Comparison of ENCODE assay signal across 18 cellular contexts in genomic region chr14:75053396-75054289, GRCh38. TPM values are rescaled to one million over a fixed set of nuclear protein-coding genes. Genes with fewer than 3 reads are reported as not detected.
DNase-seq lines count a peak whose midpoint lies in the region; ATAC-seq, FAIRE-seq and TF ChIP-seq lines count a peak whose summit lies in the region.
"Had no signal": no experiment of that assay in that cellular context is flagged by ENCODE, and none has a peak within 500 bp of the region (broad histone marks: within the 10 kb centered on the region; RNA-seq: fewer than 3 reads in every experiment).

No MANE protein-coding gene starts in this region.

- H3K4me3 Mint-ChIP-seq in T-helper 17 cell, result no peak overlapping the region
- H3K4me3 Mint-ChIP-seq: activated naive CD4-positive, alpha-beta T cell treated with anti-CD3 and anti-CD28 coated beads, Interleukin-2, amount 50 U/mL, for 24 hours had no signal

- no peak overlapping the region for H3K4me3 ChIP-seq in AG10803 (ENCODE audit: low read length)
- H3K4me3 ChIP-seq: BLaER1 treated with 17β-estradiol and CSF1 and Interleukin-3, amounts not matched to agents 10 nM and 100 nM; colonic mucosa; SJCRH30 had no signal

- no peak for TF ChIP-seq CTCF in AG10803 (conservative IDR thresholded peaks at IDR 0.05; ENCODE audit: low read length)

- DNase-seq in AG10803 (ENCODE audit: low read depth), result peak; percentile 75
- peak; percentile 28 for DNase-seq in GM04503 (ENCODE audit: low read depth)
- DNase-seq in T-helper 17 cell, result no peak
- peak; percentile 18 for DNase-seq in iris pigment epithelial cell (ENCODE audit: low read depth)
- DNase-seq in GDM1 (lab: John Stamatoyannopoulos, UW), result no peak
- no peak for DNase-seq in GM12892 (ENCODE audit: insufficient read length)
- DNase-seq: activated CD4-positive, alpha-beta T cell treated with anti-CD3 and anti-CD28 coated beads for 4 hours; colonic mucosa; left ventricle myocardium superior; NCI-H1436 treated with DMSO at 0.1 percent for 48 hours; NCI-H774; PC-3; SJCRH30; stimulated activated CD4-positive, alpha-beta T cell treated with anti-CD3 and anti-CD28 coated beads, Interleukin-2, amount 100 ng/mL, for 48 hours had no signal

- FAIRE-seq in GM12892 (lab: Jason Lieb, UNC), result no peak

- no peaks in the 10 kb centered on the region for H3K9me3 ChIP-seq in T-helper 17 cell (ENCODE audit: control insufficient read depth, low read length, poor library complexity, severe bottlenecking)
- H3K9me3 ChIP-seq: colonic mucosa, SJCRH30 had no signal

- peaks cover 25% of the 10 kb centered on the region for H3K4me1 Mint-ChIP-seq in T-helper 17 cell

- no peak for ATAC-seq in T-helper 17 cell
- no peak for ATAC-seq in GM18873 (IDR thresholded peaks at IDR 0.05; ENCODE audit: low FRiP score, unreplicated experiment)
- ATAC-seq: left ventricle myocardium superior, PC-3 had no signal

- H3K27ac Mint-ChIP-seq in T-helper 17 cell, result peak overlapping the region; percentile 96
- H3K27ac Mint-ChIP-seq: activated naive CD4-positive, alpha-beta T cell treated with anti-CD3 and anti-CD28 coated beads, Interleukin-2, amount 50 U/mL, for 24 hours had no signal

- H3K27me3 Mint-ChIP-seq in T-helper 17 cell, result no peaks in the 10 kb centered on the region
- H3K27me3 Mint-ChIP-seq: activated naive CD4-positive, alpha-beta T cell treated with anti-CD3 and anti-CD28 coated beads, Interleukin-2, amount 50 U/mL, for 24 hours had no signal

- TF ChIP-seq POLR2A in GM12892 (IDR thresholded peaks at IDR 0.05; ENCODE audit: low read depth, low read length), result no peak

- H3K36me3 Mint-ChIP-seq in T-helper 17 cell (ENCODE audit: low read depth), result peaks cover 2% of the 10 kb centered on the region

RNA-seq across cellular contexts. Expression of gene MLH3, which starts 2.4 kb away (rescaled TPM):
- 10 to 100 TPM; 16.5 to 22.0 TPM for total RNA-seq in T-helper 17 cell
- 15.6 TPM for polyA plus RNA-seq in GM12892 (2012; ENCODE audit: missing spikeins)

RNA-seq across cellular contexts. Expression of gene ACYP1, which starts 10.2 kb away (rescaled TPM):
- total RNA-seq in T-helper 17 cell, result 10 to 100 TPM; 11.3 to 16.1 TPM
- polyA plus RNA-seq in GM12892 (2012; ENCODE audit: missing spikeins), result 38.1 TPM

RNA-seq across cellular contexts. Expression of gene ZC2HC1C, which starts 15.8 kb away (rescaled TPM):
- total RNA-seq in T-helper 17 cell, result under 1 TPM; 0.20 to 0.76 TPM
- 2.2 TPM for polyA plus RNA-seq in GM12892 (2012; ENCODE audit: missing spikeins)
- total RNA-seq: HT1080, SJCRH30 had no signal

RNA-seq across cellular contexts. Expression of gene EIF2B2, which starts 50.9 kb away (rescaled TPM):
- total RNA-seq in T-helper 17 cell, result 10 to 100 TPM; 22.9 to 25.9 TPM
- 31.2 TPM for polyA plus RNA-seq in GM12892 (2012; ENCODE audit: missing spikeins)

Comparison
In these comparisons a context has a peak if more than half of its experiments do, and no peak if none do; other contexts are left out.
1. DNase-seq: peak in AG10803 (single experiment), GM04503 (single experiment) and iris pigment epithelial cell (single experiment); none in T-helper 17 cell (0 of 3), GDM1 (single experiment) and GM12892 (single experiment).